Comparison of ENCODE assay signal across 22 cellular contexts in genomic region chr17:46042248-46042647, GRCh38. TPM values are rescaled to one million over a fixed set of nuclear protein-coding genes. Genes with fewer than 3 reads are reported as not detected.
DNase-seq lines count a peak whose midpoint lies in the region; ATAC-seq, FAIRE-seq and TF ChIP-seq lines count a peak whose summit lies in the region.
"Had no signal": no experiment of that assay in that cellular context is flagged by ENCODE, and none has a peak within 500 bp of the region (broad histone marks: within the 10 kb centered on the region; RNA-seq: fewer than 3 reads in every experiment).

No MANE protein-coding gene starts in this region.

- no peak for TF ChIP-seq EP300 in GM12878 (IDR thresholded peaks at IDR 0.05; ENCODE audit: borderline replicate concordance in 1 of 2, control insufficient read depth in 1 of 2, low read depth in 2 of 2, low read length in 2 of 2)

- H3K4me2 ChIP-seq in GM12878 (ENCODE audit: control insufficient read depth, insufficient read depth): no peak overlapping the region
- H3K4me2 ChIP-seq: A549 had no signal

- WGBS in GM12878 (ENCODE audit: insufficient coverage, insufficient replicate concordance, low lambda C conversion rate, missing lambda C conversion rate): 77% methylated on average over 2 of the region's 2 CpGs
- 13 to 16% methylated on average over 2 of the region's 2 CpGs for WGBS in pancreas, 2 donors
- 85 to 90% methylated on average over 2 of the region's 2 CpGs for WGBS in lower leg skin, 2 donors

- no peak for TF ChIP-seq CTCF in GM12878 (IDR thresholded peaks at IDR 0.05 in 2 of 3, conservative IDR thresholded peaks at IDR 0.05 in 1 of 3; ENCODE audit: control insufficient read depth in 2 of 3, extremely low read depth in 1 of 3, insufficient read depth in 1 of 3, low read depth in 3 of 3, low read length in 3 of 3)
- TF ChIP-seq CTCF in dorsolateral prefrontal cortex (IDR thresholded peaks at IDR 0.05 in 54 of 56, conservative IDR thresholded peaks at IDR 0.05 in 2 of 56; ENCODE audit: low read depth in 1 of 56, partially characterized antibody in 56 of 56): no peak
- TF ChIP-seq CTCF in pancreas (IDR thresholded peaks at IDR 0.05): no peak
- no peak for TF ChIP-seq CTCF in lower leg skin (IDR thresholded peaks at IDR 0.05)

- CTCF ChIA-PET in GM12878 (lab: Yijun Ruan, JAX): interaction anchor here (1.1 to 5.8 kb wide), 4 partner anchors 39 to 169 kb away, joined by 3 to 120 read pairs (median 48); no protein-coding TSS in a partner anchor

- H3K4me1 ChIP-seq in GM12878 (ENCODE audit: control insufficient read depth, insufficient read depth, low read length) (no peaks in the 10 kb centered on the region), pancreas (peaks cover 45 to 78% (median 51%) of the 10 kb centered on the region in 3 donors)
- H3K4me1 ChIP-seq: BE2C had no signal

- SMC1A ChIA-PET in GM12878 (lab: Charles Lee; ENCODE audit: uncharacterized antibody, unreplicated experiment): interaction anchor here (0.7 to 4.5 kb wide), 5 partner anchors 10 to 174 kb away, joined by 3 to 88 read pairs (median 3); no protein-coding TSS in a partner anchor

- POLR2A ChIA-PET in GM12878 (lab: Charles Lee): no interaction called here

- H3K9ac ChIP-seq in GM12878 (ENCODE audit: control insufficient read depth, insufficient read depth, low read length): no peak overlapping the region

- intact Hi-C loops in GM12878 (cut with micrococcal nuclease; ENCODE audit: unreplicated experiment): loop anchor here (5.0 kb wide), 1 partner anchor 35 kb away; no protein-coding TSS in a partner anchor
- intact Hi-C loops in dorsolateral prefrontal cortex (cut with DNase I): loop anchor here (2.0 to 10.0 kb wide), 3 partner anchors 40 to 397 kb away; no protein-coding TSS in a partner anchor
- intact Hi-C loops in pancreas (cut with DNase I): no loop called here
- intact Hi-C loops in lower leg skin (cut with DNase I; ENCODE audit: low total_unique reads): no loop called here

- in situ Hi-C loops in GM12878 (cut with MboI): loop anchor here (5.0 kb wide), 1 partner anchor 145 kb away; no protein-coding TSS in a partner anchor

- H3K27me3 ChIP-seq in GM12878 (replicated peaks in 1 of 2; ENCODE audit: control insufficient read depth in 2 of 2, insufficient read depth in 2 of 2, low read length in 1 of 2) (no peaks in the 10 kb centered on the region), dorsolateral prefrontal cortex (no peaks in the 10 kb centered on the region), pancreas (no peaks in the 10 kb centered on the region)
- H3K27me3 ChIP-seq: BE2C had no signal

- DNase-seq in GM12878 (ENCODE audit: low read depth, low spot score) (no peak), dorsolateral prefrontal cortex (no peak), pancreas (no peak), lower leg skin (ENCODE audit: low spot score in 2 of 2) (no peak)
- no peak for DNase-seq in activated CD4-positive, alpha-beta T cell treated with anti-CD3 and anti-CD28 coated beads for 4 hours
- DNase-seq: BE2C; CD8-positive, alpha-beta T cell; COR-L47; DMS153; DMS79 treated with DMSO at 0.1 percent for 48 hours; EL had no signal

- no peak for TF ChIP-seq RAD21 in GM12878 (IDR thresholded peaks at IDR 0.05; ENCODE audit: insufficient read depth, low read depth, low read length)

- TF ChIP-seq POLR2A in GM12878 (IDR thresholded peaks at IDR 0.05; ENCODE audit: low read depth, low read length): no peak
- TF ChIP-seq POLR2A in lower leg skin (IDR thresholded peaks at IDR 0.05): no peak

- ATAC-seq in GM12878: no peak
- peak; percentile 37 to 63 (median 55) for ATAC-seq in pancreas
- no peak for ATAC-seq in HG03108 (IDR thresholded peaks at IDR 0.05; ENCODE audit: unreplicated experiment)
- ATAC-seq: A549; CD8-positive, alpha-beta T cell; HCT116 had no signal

- H3K36me3 ChIP-seq in GM12878 (ENCODE audit: control insufficient read depth in 2 of 2, insufficient read depth in 2 of 2, low read length in 1 of 2): peaks cover 15 to 51% of the 10 kb centered on the region in 2 experiments
- H3K36me3 ChIP-seq in pancreas: peaks cover 0 to 20% (median 18%) of the 10 kb centered on the region in 3 donors

- RAD21 ChIA-PET in GM12878 (lab: Charles Lee; ENCODE audit: unreplicated experiment): interaction anchor here (1.6 kb wide), 1 partner anchor 145 kb away, joined by 12 read pairs; no protein-coding TSS in a partner anchor

- no peaks in the 10 kb centered on the region for H3K79me2 ChIP-seq in GM12878 (ENCODE audit: control insufficient read depth, insufficient read depth, low read length)

- TSS peak; percentile 5 for BruUV-seq in GM12878 (replicated peaks; lab: Mats Ljungman, UMichigan)

- no peak overlapping the region for H2AFZ ChIP-seq in GM12878 (ENCODE audit: control insufficient read depth, low read depth, low read length)

- H3K4me3 ChIP-seq in GM12878 (no peak overlapping the region), dorsolateral prefrontal cortex (no peak overlapping the region), pancreas (no peak overlapping the region), lower leg skin (ENCODE audit: low read depth, poor library complexity, severe bottlenecking) (no peak overlapping the region)
- H3K4me3 ChIP-seq: A549 had no signal

- H3K27ac ChIP-seq in GM12878 (ENCODE audit: control insufficient read depth, insufficient read depth) (no peak overlapping the region), dorsolateral prefrontal cortex (peak overlapping the region in 36 of 59 donors; percentile 3 to 81 (median 52)), pancreas (peak overlapping the region in 2 of 4 donors; percentile 66 to 79), temporal lobe (ENCODE audit: low read depth, low read length) (peak overlapping the region; percentile 22)
- H3K27ac ChIP-seq: A549, C4-2B had no signal

- H4K20me1 ChIP-seq in GM12878 (ENCODE audit: control insufficient read depth, insufficient read depth): no peaks in the 10 kb centered on the region

- FAIRE-seq in GM12878 (lab: Jason Lieb, UNC) (no peak), pancreas (lab: Jason Lieb, UNC) (no peak)
- FAIRE-seq: A549, D721Med, G401.6, GM12892, GM19239, H54 had no signal

- H3K9me3 ChIP-seq in GM12878 (replicated peaks; ENCODE audit: control insufficient read depth, insufficient read depth, low read length) (no peaks in the 10 kb centered on the region), pancreas (no peaks in the 10 kb centered on the region)
- H3K9me3 ChIP-seq: A549, BE2C had no signal

TF ChIP-seq in GM12878, 131 proteins besides CTCF, POLR2A, EP300 and RAD21:
- TF ChIP-seq KLF5 (IDR thresholded peaks at IDR 0.05; ENCODE audit: partially characterized antibody): no peak
- TF ChIP-seq NFYA (IDR thresholded peaks at IDR 0.05; ENCODE audit: borderline replicate concordance, low read depth, low read length): no peak
- no peak for TF ChIP-seq KAT2A (conservative IDR thresholded peaks at IDR 0.05; ENCODE audit: control insufficient read depth, low read depth, low read length)
- no peak for TF ChIP-seq ZNF622 (IDR thresholded peaks at IDR 0.05)
- TF ChIP-seq SREBF2 (IDR thresholded peaks at IDR 0.05; ENCODE audit: low read length): no peak
- TF ChIP-seq ZNF217 (IDR thresholded peaks at IDR 0.05): no peak
- no peak for TF ChIP-seq POLR2AphosphoS2 (IDR thresholded peaks at IDR 0.05; ENCODE audit: low read depth, low read length)
- no peak for TF ChIP-seq STAT1 (conservative IDR thresholded peaks at IDR 0.05)
- TF ChIP-seq CBX3 (IDR thresholded peaks at IDR 0.05; ENCODE audit: borderline replicate concordance, low read depth): no peak
- TF ChIP-seq PAX8 (IDR thresholded peaks at IDR 0.05): no peak
- no peak for TF ChIP-seq PAX5 (IDR thresholded peaks at IDR 0.05; ENCODE audit: borderline replicate concordance, low read depth, low read length)
- TF ChIP-seq IRF3 (IDR thresholded peaks at IDR 0.05): no peak
- no peak for TF ChIP-seq MYB (IDR thresholded peaks at IDR 0.05; ENCODE audit: borderline replicate concordance, low read depth, low read length)

RNA-seq across cellular contexts. Expression of gene STH, which starts 43.2 kb away (rescaled TPM):
- total RNA-seq in GM12878 (2013; cell fraction: nucleolus; rRNA removed): not detected in 2 replicates
- not detected in 2 replicates for total RNA-seq in GM12878 (2014; rRNA removed)
- not detected in 2 replicates for total RNA-seq in GM12878 (2014; rRNA removed; fragmentation: Illumina TruSeq; extraction: Trizol)
- not detected in 2 replicates for total RNA-seq in GM12878 (2021)
- not detected for polyA plus RNA-seq in GM12878 (2011; ENCODE audit: low read depth)
- not detected in 2 replicates for polyA plus RNA-seq in GM12878 (2011; rRNA removed)
- not detected in 2 replicates for polyA plus RNA-seq in GM12878 (2011; cell fraction: cytosol; rRNA removed)
- polyA plus RNA-seq in GM12878 (2011; cell fraction: nucleus; rRNA removed): not detected in 2 replicates
- not detected in 2 replicates for polyA plus RNA-seq in GM12878 (2012)
- not detected in 2 replicates for polyA plus RNA-seq in GM12878 (2014; fragmentation: Illumina TruSeq; extraction: Trizol)
- polyA plus RNA-seq in GM12878 (2014; fragmentation: Nextera tagmentation; extraction: Ambion mirVana): not detected
- not detected in 2 replicates for polyA plus RNA-seq in GM12878 (2014; rRNA removed)
- not detected for polyA plus RNA-seq in GM12878 (2016; fragmentation: Nextera tagmentation; extraction: Ambion mirVana)
- polyA minus RNA-seq in GM12878 (2011; rRNA and poly(A)+ RNA removed): not detected in 2 replicates
- not detected in 2 replicates for polyA minus RNA-seq in GM12878 (2011; cell fraction: cytosol; rRNA and poly(A)+ RNA removed)
- not detected in 2 replicates for polyA minus RNA-seq in GM12878 (2011; cell fraction: nucleus; rRNA and poly(A)+ RNA removed)
- total RNA-seq in dorsolateral prefrontal cortex: 10 to 100 TPM in 84 of 120 experiments, 1 to 10 TPM in 36; 1.8 to 35.0 (median 12.2) TPM
- not detected for total RNA-seq in pancreas
- not detected for polyA plus RNA-seq in pancreas
- 2.5 TPM for total RNA-seq in temporal lobe
- not detected for total RNA-seq in lower leg skin
- total RNA-seq: CD8-positive, alpha-beta T cell had no signal
- polyA plus RNA-seq: A549, AG04450 had no signal

Comparison
In these comparisons a context has a peak if more than half of its experiments do, and no peak if none do; other contexts are left out.
1. ATAC-seq: peak in pancreas (4 of 4); none in GM12878 (single experiment) and HG03108 (single experiment).
2. intact Hi-C loops: an anchor here in GM12878 (5.0 kb wide) and dorsolateral prefrontal cortex (2.0 to 10.0 kb wide); none called in pancreas and lower leg skin.